In genomic region chr20:58137236-58137635, GRCh38 we compare ENCODE assay signal across 21 cellular contexts.
DNase-seq lines count a peak whose midpoint lies in the region; ATAC-seq, FAIRE-seq and TF ChIP-seq lines count a peak whose summit lies in the region.
"Had no signal": no experiment of that assay in that cellular context is flagged by ENCODE, and none has a peak within 500 bp of the region (broad histone marks: within the 10 kb centered on the region; RNA-seq: fewer than 3 reads in every experiment).

No MANE protein-coding gene starts in this region.

- no TSS peak for BruUV-seq in K562 (replicated peaks; lab: Mats Ljungman, UMichigan)

- no peak overlapping the region for H3K4me3 Mint-ChIP-seq in endodermal cell
- no peak overlapping the region for H3K4me3 Mint-ChIP-seq in stimulated activated naive B cell treated with anti-CD40 and anti-IgM and Interleukin-4, amounts not matched to agents 10 μg/mL and 1 μg/mL and 100 μg/mL, for 72 hours
- H3K4me3 Mint-ChIP-seq: CD4-positive, alpha-beta T cell; GM23338; HFFc6 had no signal

- H3K27me3 Mint-ChIP-seq in endodermal cell (ENCODE audit: insufficient read depth) = peaks cover 42% of the 10 kb centered on the region
- H3K27me3 Mint-ChIP-seq in stimulated activated naive B cell treated with anti-CD40 and anti-IgM and Interleukin-4, amounts not matched to agents 10 μg/mL and 1 μg/mL and 100 μg/mL, for 72 hours = peaks cover 60 to 64% of the 10 kb centered on the region in 2 donors

- H3K36me3 Mint-ChIP-seq in endodermal cell (ENCODE audit: low read depth) = no peaks in the 10 kb centered on the region
- H3K36me3 Mint-ChIP-seq in stimulated activated naive B cell treated with anti-CD40 and anti-IgM and Interleukin-4, amounts not matched to agents 10 μg/mL and 1 μg/mL and 100 μg/mL, for 72 hours = no peaks in the 10 kb centered on the region

- H3K27me3 ChIP-seq in K562 (ENCODE audit: control insufficient read depth in 2 of 2, insufficient read depth in 2 of 2, low read length in 2 of 2) = peaks cover 10 to 39% of the 10 kb centered on the region in 2 experiments; a peak in 4 of 5 replicates
- no peaks in the 10 kb centered on the region for H3K27me3 ChIP-seq in endodermal cell (ENCODE audit: control insufficient read depth, insufficient read depth, low read length, poor library complexity, severe bottlenecking)
- H3K27me3 ChIP-seq in neuronal stem cell (ENCODE audit: control insufficient read depth in 3 of 3, insufficient read depth in 3 of 3, low read depth in 1 of 3, low read length in 3 of 3) = peaks cover 0 to 42% (median 0%) of the 10 kb centered on the region in 3 experiments

- H3K4me3 ChIP-seq in K562 (no peak overlapping the region), endodermal cell (ENCODE audit: low read length) (no peak overlapping the region), neuronal stem cell (ENCODE audit: low read length in 2 of 2) (no peak overlapping the region)
- H3K4me3 ChIP-seq: GM23338 had no signal

- peak overlapping the region; percentile 40 for H2BK15ac ChIP-seq in neuronal stem cell (ENCODE audit: low read length)

- no peak for FAIRE-seq in K562 (lab: Jason Lieb, UNC)
- peak; percentile 63 for FAIRE-seq in urothelium cell line (lab: Jason Lieb, UNC)
- FAIRE-seq: A204.1, D721Med, G401.6, GM12891, H54 had no signal

- DNase-seq in K562 (ENCODE audit: extremely low read depth in 1 of 4, low spot score in 3 of 4) (no peak), endodermal cell (peak; percentile 13), neuronal stem cell (ENCODE audit: low spot score) (no peak), urothelium cell line (ENCODE audit: low spot score) (no peak), Ammon's horn (ENCODE audit: low spot score) (no peak), superior temporal gyrus (ENCODE audit: extremely low spot score) (no peak)
- no peak for DNase-seq in stimulated activated naive B cell treated with anti-CD40 and anti-IgM and Interleukin-4, amounts not matched to agents 10 μg/mL and 1 μg/mL and 100 μg/mL, for 72 hours
- DNase-seq: ACHN; Caco-2; CD4-positive, alpha-beta T cell; HFFc6; IMR-90 had no signal

- POLR2A ChIA-PET in K562 (lab: Yijun Ruan, JAX) = no interaction called here

- no peak overlapping the region for H3K23ac ChIP-seq in neuronal stem cell (ENCODE audit: low read depth, low read length, poor library complexity)

- H3K4me1 ChIP-seq in K562 (replicated peaks in 1 of 2; ENCODE audit: control insufficient read depth in 2 of 2, insufficient read depth in 2 of 2, low read length in 2 of 2) (no peaks in the 10 kb centered on the region), endodermal cell (ENCODE audit: control insufficient read depth, insufficient read depth, low read length) (no peaks in the 10 kb centered on the region), neuronal stem cell (ENCODE audit: control insufficient read depth in 2 of 2, insufficient read depth in 1 of 2, low read depth in 1 of 2, low read length in 2 of 2) (no peaks in the 10 kb centered on the region)

- no peak overlapping the region for H3K14ac ChIP-seq in neuronal stem cell (ENCODE audit: low read length)

- H3K9me3 ChIP-seq in K562 (replicated peaks; ENCODE audit: control insufficient read depth, insufficient read depth, low read depth, low read length) (no peaks in the 10 kb centered on the region), endodermal cell (ENCODE audit: control insufficient read depth, low read length) (no peaks in the 10 kb centered on the region), neuronal stem cell (replicated peaks in 1 of 2; ENCODE audit: control insufficient read depth in 2 of 2, insufficient read depth in 1 of 2, low read depth in 1 of 2, low read length in 2 of 2) (peaks cover 0 to 2% of the 10 kb centered on the region in 2 donors)
- H3K9me3 ChIP-seq: Caco-2 had no signal

- peaks cover 14% of the 10 kb centered on the region for H3K4me1 Mint-ChIP-seq in endodermal cell
- no peaks in the 10 kb centered on the region for H3K4me1 Mint-ChIP-seq in stimulated activated naive B cell treated with anti-CD40 and anti-IgM and Interleukin-4, amounts not matched to agents 10 μg/mL and 1 μg/mL and 100 μg/mL, for 72 hours

- no peak overlapping the region for H2AFZ ChIP-seq in K562 (ENCODE audit: low read depth, low read length)
- no peak overlapping the region for H2AFZ ChIP-seq in neuronal stem cell (ENCODE audit: low read length)
- H2AFZ ChIP-seq: GM23338 had no signal

- ATAC-seq in K562 (no peak), HG03045 (IDR thresholded peaks at IDR 0.05; ENCODE audit: unreplicated experiment) (no peak)
- ATAC-seq in stimulated activated naive B cell treated with anti-CD40 and anti-IgM and Interleukin-4, amounts not matched to agents 10 μg/mL and 1 μg/mL and 100 μg/mL, for 72 hours (replicated peaks) = no peak
- ATAC-seq: GM23338, HCT116 had no signal

- intact Hi-C loops in K562 (cut with micrococcal nuclease) = no loop called here

- no peak overlapping the region for H3K9ac ChIP-seq in K562 (ENCODE audit: insufficient read depth in 1 of 2, low read depth in 2 of 2, low read length in 2 of 2)
- no peak overlapping the region for H3K9ac ChIP-seq in endodermal cell (ENCODE audit: extremely low read depth, low read length, poor library complexity, severe bottlenecking)
- no peak overlapping the region for H3K9ac ChIP-seq in neuronal stem cell (ENCODE audit: low read depth, low read length, poor library complexity)

- H2AK5ac ChIP-seq in neuronal stem cell (ENCODE audit: low read depth, low read length) = peak overlapping the region; percentile 29

- no peak overlapping the region for H2BK5ac ChIP-seq in neuronal stem cell (ENCODE audit: low read length)

- H3K36me3 ChIP-seq in K562 (ENCODE audit: control insufficient read depth, insufficient read depth, low read length) (no peaks in the 10 kb centered on the region), endodermal cell (ENCODE audit: control insufficient read depth, insufficient read depth, low read length) (no peaks in the 10 kb centered on the region), neuronal stem cell (replicated peaks in 1 of 2; ENCODE audit: control insufficient read depth in 2 of 2, insufficient read depth in 2 of 2, low read length in 2 of 2) (no peaks in the 10 kb centered on the region)

- H3K79me2 ChIP-seq in K562 (ENCODE audit: control insufficient read depth, insufficient read depth, low read length) = no peaks in the 10 kb centered on the region

- H3K79me1 ChIP-seq in neuronal stem cell (ENCODE audit: low read depth, low read length) = no peaks in the 10 kb centered on the region

- peak overlapping the region; percentile 11 for H2BK120ac ChIP-seq in neuronal stem cell (ENCODE audit: low read depth, low read length)

- no peak overlapping the region for H4K8ac ChIP-seq in neuronal stem cell (ENCODE audit: low read depth, low read length)

- no peak overlapping the region for H3K18ac ChIP-seq in neuronal stem cell (ENCODE audit: low read length)

- TF ChIP-seq POLR2A in K562 (conservative IDR thresholded peaks at IDR 0.05) = no peak

- no peak overlapping the region for H3K4ac ChIP-seq in neuronal stem cell (ENCODE audit: low read length)

- TF ChIP-seq RAD21 in K562 (CRISPR knock-in tag; conservative IDR thresholded peaks at IDR 0.05 in 1 of 2, IDR thresholded peaks at IDR 0.05 in 1 of 2) = no peak

- H4K91ac ChIP-seq in neuronal stem cell (ENCODE audit: low read depth, low read length, poor library complexity) = no peak overlapping the region

- WGBS in K562 (ENCODE audit: insufficient coverage, low coverage, missing lambda C conversion rate) = 3% methylated on average over 7 of the region's 7 CpGs
- 96% methylated on average over 6 to 7 of the region's 7 CpGs for WGBS in endodermal cell (ENCODE audit: insufficient coverage in 1 of 2, insufficient read length in 1 of 2), 2 experiments
- WGBS in neuronal stem cell (ENCODE audit: extremely low coverage in 2 of 2, insufficient read length in 2 of 2, insufficient replicate concordance in 1 of 2), 2 donors = no CpG with 5 or more reads among the region's 7 CpGs

- CTCF ChIA-PET in K562 (lab: Yijun Ruan, JAX; ENCODE audit: low intra/inter-chr PET ratio) = no interaction called here

- TF ChIP-seq EP300 in K562 (IDR thresholded peaks at IDR 0.05; ENCODE audit: low read length) = no peak

- no peak overlapping the region for H2BK12ac ChIP-seq in neuronal stem cell (ENCODE audit: low read length)

- no peak overlapping the region for H3K4me2 ChIP-seq in K562 (ENCODE audit: insufficient read depth, low read length)
- no peak overlapping the region for H3K4me2 ChIP-seq in neuronal stem cell (ENCODE audit: insufficient read depth, low read length, poor library complexity, severe bottlenecking)
- H3K4me2 ChIP-seq: GM23338 had no signal

- H3K9me3 Mint-ChIP-seq in endodermal cell = peaks cover 4% of the 10 kb centered on the region
- H3K9me3 Mint-ChIP-seq in stimulated activated naive B cell treated with anti-CD40 and anti-IgM and Interleukin-4, amounts not matched to agents 10 μg/mL and 1 μg/mL and 100 μg/mL, for 72 hours = no peaks in the 10 kb centered on the region
- H3K9me3 Mint-ChIP-seq: CD4-positive, alpha-beta T cell; GM23338; HFFc6 had no signal

- in situ Hi-C loops in K562 (cut with MboI) = no loop called here

- no peaks in the 10 kb centered on the region for H3K9me1 ChIP-seq in K562 (ENCODE audit: control insufficient read depth, insufficient read depth, low read length)

- TF ChIP-seq CTCF in K562 (IDR thresholded peaks at IDR 0.05 in 2 of 3, conservative IDR thresholded peaks at IDR 0.05 in 1 of 3; ENCODE audit: insufficient read depth in 2 of 3, low read depth in 1 of 3, low read length in 3 of 3) (no peak), endodermal cell (conservative IDR thresholded peaks at IDR 0.05) (no peak)

- H3K27ac Mint-ChIP-seq in endodermal cell = no peak overlapping the region
- H3K27ac Mint-ChIP-seq in stimulated activated naive B cell treated with anti-CD40 and anti-IgM and Interleukin-4, amounts not matched to agents 10 μg/mL and 1 μg/mL and 100 μg/mL, for 72 hours = no peak overlapping the region
- H3K27ac Mint-ChIP-seq: CD4-positive, alpha-beta T cell; GM23338; HFFc6 had no signal

- 0 out of 2 replicates have a peak, but pooled peaks cover 6% of the 10 kb centered on the region for H4K20me1 ChIP-seq in K562 (replicated peaks; ENCODE audit: control insufficient read depth, insufficient read depth, low read length)

- H3K27ac ChIP-seq in K562 (ENCODE audit: extremely low read depth, low read depth, low read length) = no peak overlapping the region
- no peak overlapping the region for H3K27ac ChIP-seq in endodermal cell (ENCODE audit: low read depth, low read length)
- H3K27ac ChIP-seq in neuronal stem cell (replicated peaks; ENCODE audit: low read length) = no peak overlapping the region
- H3K27ac ChIP-seq: C4-2B had no signal

TF ChIP-seq in K562, 482 proteins besides CTCF, POLR2A, EP300 and RAD21:
- TF ChIP-seq ZFP36 (IDR thresholded peaks at IDR 0.05; ENCODE audit: low read depth, low read length, partially characterized antibody) (peak; percentile 23), STAG1 (CRISPR knock-in tag; IDR thresholded peaks at IDR 0.05; ENCODE audit: borderline replicate concordance) (no peak)
